Comparison of ENCODE assay signal across 12 cellular contexts in genomic region chr1:71089536-71090270, GRCh38. TPM values are rescaled to one million over a fixed set of nuclear protein-coding genes. Genes with fewer than 3 reads are reported as not detected.
DNase-seq lines count a peak whose midpoint lies in the region; FAIRE-seq and TF ChIP-seq lines count a peak whose summit lies in the region.
"Had no signal": no experiment of that assay in that cellular context is flagged by ENCODE, and none has a peak within 500 bp of the region (broad histone marks: within the 10 kb centered on the region; RNA-seq: fewer than 3 reads in every experiment).

No MANE protein-coding gene starts in this region.

- H3K79me2 ChIP-seq in GM23248 (ENCODE audit: insufficient read depth) = no peaks in the 10 kb centered on the region

- no peak for FAIRE-seq in bronchial epithelial cell (lab: Jason Lieb, UNC)

- H3K36me3 ChIP-seq in GM23248 (ENCODE audit: low read depth) (no peaks in the 10 kb centered on the region), bronchial epithelial cell (ENCODE audit: control insufficient read depth, insufficient read depth, low read length) (no peaks in the 10 kb centered on the region), testis (ENCODE audit: low read depth, missing control alignments) (no peaks in the 10 kb centered on the region), H7 (replicated peaks; ENCODE audit: control insufficient read depth, insufficient read depth, low read length) (no peaks in the 10 kb centered on the region)

- DNase-seq in GM23248 (peak; percentile 79), bronchial epithelial cell (ENCODE audit: low read depth) (peak; percentile 77), kidney glomerular epithelial cell (lab: John Stamatoyannopoulos, UW) (peak; percentile 26), testis (no peak), DMS153 (lab: John Stamatoyannopoulos, UW) (no peak), LoVo (ENCODE audit: low spot score) (no peak), cerebellar nuclear complex (lab: John Stamatoyannopoulos, UW) (no peak), H7 (no peak)
- DNase-seq: activated naive CD4-positive, alpha-beta T cell treated with Interleukin-2 at 50 U/mL for 16 hours; NCI-H226; stimulated activated naive CD4-positive, alpha-beta T cell treated with Interleukin-2 at 50 U/mL for 16 hours; T1000 had no signal

- TF ChIP-seq CTCF in bronchial epithelial cell (IDR thresholded peaks at IDR 0.05; ENCODE audit: insufficient read depth, low read length, severe bottlenecking) (no peak), testis (IDR thresholded peaks at IDR 0.05) (no peak)

- H3K4me2 ChIP-seq in GM23248 (ENCODE audit: unreplicated experiment) = peak overlapping the region; percentile 59

- H3F3A ChIP-seq in GM23248 (ENCODE audit: insufficient read depth) = peaks cover 46% of the 10 kb centered on the region

- H3K4me1 ChIP-seq in GM23248 (ENCODE audit: insufficient read depth) (peaks cover 37% of the 10 kb centered on the region), testis (no peaks in the 10 kb centered on the region)

- no peaks in the 10 kb centered on the region for H3K9me2 ChIP-seq in GM23248 (ENCODE audit: insufficient read depth)

- no peak for TF ChIP-seq POLR2A in testis (IDR thresholded peaks at IDR 0.05)

- no peaks in the 10 kb centered on the region for H4K20me1 ChIP-seq in GM23248 (ENCODE audit: insufficient read depth)

- H2AFZ ChIP-seq in GM23248 = peak overlapping the region; percentile 67

- in situ Hi-C loops in GM23248 (cut with MboI) = no loop called here

- intact Hi-C loops in testis (cut with DNase I; ENCODE audit: low total_unique reads) = no loop called here

- 49 to 51% methylated on average over 6 of the region's 6 CpGs for WGBS in GM23248 (ENCODE audit: low coverage in 1 of 2, low lambda C conversion rate in 2 of 2, missing lambda C conversion rate in 2 of 2), 2 experiments
- WGBS in testis, 2 donors = 62 to 65% methylated on average over 6 of the region's 6 CpGs

- peak overlapping the region; percentile 53 for H3K27ac ChIP-seq in GM23248
- peak overlapping the region; percentile 14 to 71 for H3K27ac ChIP-seq in testis

- H3K27me3 ChIP-seq in GM23248 (replicated peaks; ENCODE audit: insufficient read depth) (no peaks in the 10 kb centered on the region), bronchial epithelial cell (ENCODE audit: control insufficient read depth, insufficient read depth, low read length) (peaks cover 3% of the 10 kb centered on the region), testis (no peaks in the 10 kb centered on the region), H7 (ENCODE audit: control insufficient read depth, insufficient read depth, low read length) (no peaks in the 10 kb centered on the region; the same call in 1 of the 2 replicates)

- H3K9me3 ChIP-seq in GM23248 (ENCODE audit: low read depth) (no peaks in the 10 kb centered on the region), testis (no peaks in the 10 kb centered on the region)

- peak overlapping the region; percentile 43 for H3K4me3 ChIP-seq in GM23248
- no peak overlapping the region for H3K4me3 ChIP-seq in bronchial epithelial cell (ENCODE audit: low read depth, low read length)
- no peak overlapping the region for H3K4me3 ChIP-seq in testis
- no peak overlapping the region for H3K4me3 ChIP-seq in H7 (ENCODE audit: insufficient read depth, low read depth, low read length)

- H3K9ac ChIP-seq in GM23248 = peak overlapping the region; percentile 37

RNA-seq across cellular contexts. Expression of gene ZRANB2, which starts 8.9 kb away (rescaled TPM):
- 29.3 and 33.8 TPM in 2 replicates for total RNA-seq in GM23248 (2014; rRNA removed; shearing (Covaris generic))
- polyA plus RNA-seq in GM23248 (2016; fragmentation: Nextera tagmentation; extraction: Ambion mirVana) = 67.7 and 76.7 TPM in 2 replicates
- total RNA-seq in bronchial epithelial cell = 30.8 and 45.1 TPM in 2 replicates
- total RNA-seq in testis = 100 to 1,000 TPM; 110 to 153 TPM
- polyA plus RNA-seq in testis (ENCODE audit: insufficient read depth, low read depth, low replicate concordance) = 92.7 TPM
- total RNA-seq in H7 (2014; rRNA removed; shearing (Covaris generic)) = 44.3 and 65.3 TPM in 2 replicates

RNA-seq across cellular contexts. Expression of gene PTGER3, which starts 42.1 kb away (rescaled TPM):
- total RNA-seq in GM23248 (2014; rRNA removed; shearing (Covaris generic)) = 0.63 and 0.97 TPM in 2 replicates
- polyA plus RNA-seq in GM23248 (2016; fragmentation: Nextera tagmentation; extraction: Ambion mirVana) = 0.31 and 0.44 TPM in 2 replicates
- total RNA-seq in bronchial epithelial cell = under 0.01 TPM in 2 replicates
- total RNA-seq in testis = under 1 TPM; 0.31 to 0.43 TPM
- polyA plus RNA-seq in testis (ENCODE audit: insufficient read depth, low read depth, low replicate concordance) = 3.6 TPM
- 0.03 and 0.11 TPM in 2 replicates for total RNA-seq in H7 (2014; rRNA removed; shearing (Covaris generic))

Comparison
In these comparisons a context has a peak if more than half of its experiments do, and no peak if none do; other contexts are left out.
1. DNase-seq: peak in GM23248 (single experiment), bronchial epithelial cell (single experiment) and kidney glomerular epithelial cell (single experiment); none in testis (single experiment), DMS153 (single experiment), LoVo (single experiment), cerebellar nuclear complex (0 of 2) and H7 (single experiment).